Comparison of ENCODE assay signal across 28 cellular contexts in the genomic region with DNA sequence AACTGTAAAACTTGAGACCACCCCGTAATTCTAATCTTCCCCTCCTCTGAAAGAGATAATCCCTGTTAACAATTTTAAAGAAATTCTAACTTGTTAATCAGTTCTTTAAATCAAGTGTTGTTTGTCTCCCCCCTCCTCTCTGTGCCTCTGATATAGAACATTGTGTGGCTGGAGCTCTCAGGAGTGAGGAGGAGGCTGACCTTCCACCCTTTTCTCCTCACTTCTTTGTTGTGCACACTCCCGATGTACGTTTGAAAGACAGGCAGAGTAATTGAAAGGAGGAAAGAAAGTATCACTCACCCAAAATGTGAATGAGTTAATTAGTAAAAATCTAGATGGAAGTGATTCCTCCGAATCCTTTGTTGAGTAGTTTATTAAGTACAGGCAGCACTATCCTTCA. TPM values are rescaled to one million over a fixed set of nuclear protein-coding genes. Genes with fewer than 3 reads are reported as not detected.
"Had no signal": no experiment of that assay in that cellular context is flagged by ENCODE, and none has a peak within 500 bp of the region (broad histone marks: within the 10 kb centered on the region; RNA-seq: fewer than 3 reads in every experiment).

No MANE protein-coding gene starts in this region.

- H3K4me3 Mint-ChIP-seq: mesothelial cell of epicardium; naive thymus-derived CD4-positive, alpha-beta T cell; stimulated activated naive B cell treated with anti-CD40 and anti-IgM and Interleukin-4, amounts not matched to agents 10 μg/mL and 1 μg/mL and 100 μg/mL, for 72 hours; stimulated activated naive CD8-positive, alpha-beta T cell treated with anti-CD3 and anti-CD28 coated beads, Interleukin-15, Interleukin-2, amounts not matched to agents 100 ng/mL and 50 ng/mL, for 24 hours had no signal

- DNase-seq: caudate nucleus; cerebellar nuclear complex; dorsolateral prefrontal cortex; effector CD8-positive, alpha-beta T cell; foreskin keratinocyte; hypothalamus; kidney; left lung; mesenchymal stem cell; naive thymus-derived CD4-positive, alpha-beta T cell; occipital lobe; ovary; posterior cingulate gyrus; psoas muscle; right cardiac atrium; spleen; stimulated activated naive B cell treated with anti-CD40 and anti-IgM and Interleukin-4, amounts not matched to agents 10 μg/mL and 1 μg/mL and 100 μg/mL, for 72 hours; upper lobe of left lung had no signal

- H3K9me3 ChIP-seq: esophagus muscularis mucosa, gastroesophageal sphincter, left lung, ovary, psoas muscle, spleen, thoracic aorta, tibial nerve, upper lobe of left lung had no signal

- H3K27me3 ChIP-seq: dorsolateral prefrontal cortex, esophagus muscularis mucosa, foreskin keratinocyte, gastroesophageal sphincter, left lung, ovary, spleen, tibial nerve, upper lobe of left lung had no signal

- ATAC-seq: foreskin keratinocyte; gastroesophageal sphincter; left lung; naive thymus-derived CD4-positive, alpha-beta T cell; psoas muscle; right cardiac atrium; stimulated activated naive B cell treated with anti-CD40 and anti-IgM and Interleukin-4, amounts not matched to agents 10 μg/mL and 1 μg/mL and 100 μg/mL, for 72 hours had no signal

- H3K27ac ChIP-seq: dorsolateral prefrontal cortex, esophagus muscularis mucosa, foreskin keratinocyte, gastroesophageal sphincter, left lung, ovary, psoas muscle, skin epidermis, spleen, thoracic aorta, tibial nerve, upper lobe of left lung had no signal

- H3K36me3 Mint-ChIP-seq: naive thymus-derived CD4-positive, alpha-beta T cell; stimulated activated naive B cell treated with anti-CD40 and anti-IgM and Interleukin-4, amounts not matched to agents 10 μg/mL and 1 μg/mL and 100 μg/mL, for 72 hours had no signal

- H3K36me3 ChIP-seq: left lung, ovary, spleen, thoracic aorta, upper lobe of left lung had no signal

- FAIRE-seq: colon, endothelial cell of umbilical vein, kidney, urothelium cell line had no signal

- H3K27ac Mint-ChIP-seq: mesothelial cell of epicardium; naive thymus-derived CD4-positive, alpha-beta T cell; stimulated activated naive B cell treated with anti-CD40 and anti-IgM and Interleukin-4, amounts not matched to agents 10 μg/mL and 1 μg/mL and 100 μg/mL, for 72 hours; stimulated activated naive CD8-positive, alpha-beta T cell treated with anti-CD3 and anti-CD28 coated beads, Interleukin-15, Interleukin-2, amounts not matched to agents 100 ng/mL and 50 ng/mL, for 24 hours had no signal

- H3K4me3 ChIP-seq: dorsolateral prefrontal cortex, esophagus muscularis mucosa, gastroesophageal sphincter, left lung, ovary, psoas muscle, skin epidermis, spleen, thoracic aorta, tibial nerve, upper lobe of left lung had no signal

- H3K9me3 Mint-ChIP-seq: mesothelial cell of epicardium; stimulated activated naive B cell treated with anti-CD40 and anti-IgM and Interleukin-4, amounts not matched to agents 10 μg/mL and 1 μg/mL and 100 μg/mL, for 72 hours; stimulated activated naive CD8-positive, alpha-beta T cell treated with anti-CD3 and anti-CD28 coated beads, Interleukin-15, Interleukin-2, amounts not matched to agents 100 ng/mL and 50 ng/mL, for 24 hours had no signal

RNA-seq across cellular contexts. Expression of gene TNFRSF19, which starts 43.8 kb away (rescaled TPM):
- polyA plus RNA-seq: naive thymus-derived CD4-positive, alpha-beta T cell had no signal
